Comparison of ENCODE assay signal across 8 cellular contexts in the genomic region with DNA sequence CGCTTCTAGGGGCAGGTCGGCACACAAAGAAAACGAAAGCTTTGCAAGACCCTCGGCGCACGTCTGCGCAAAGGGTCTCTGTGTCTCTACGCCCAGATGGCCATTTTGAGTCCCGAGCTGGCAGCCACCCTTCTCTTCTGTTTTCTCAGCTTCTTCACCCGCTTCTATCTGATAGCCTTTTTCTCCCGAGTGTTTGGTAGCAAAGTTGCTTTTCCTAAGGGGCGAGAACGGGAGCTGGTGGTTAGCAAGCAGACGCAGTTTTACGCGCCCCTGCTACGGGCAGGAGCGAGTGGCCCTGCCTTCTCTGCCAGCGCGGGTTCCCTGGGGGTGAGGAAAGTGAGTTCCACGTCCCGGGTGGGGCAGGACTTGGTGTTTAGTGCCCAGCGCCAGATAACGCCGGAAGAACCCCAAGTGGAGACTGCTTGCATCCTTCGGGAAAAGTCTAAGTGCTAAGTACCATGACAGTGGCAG. TPM values are rescaled to one million over a fixed set of nuclear protein-coding genes. Genes with fewer than 3 reads are reported as not detected.
DNase-seq lines count a peak whose midpoint lies in the region; ATAC-seq and TF ChIP-seq lines count a peak whose summit lies in the region.

No MANE protein-coding gene starts in this region.

- H3K36me3 ChIP-seq in mucosa of descending colon (ENCODE audit: low read depth) (no peaks in the 10 kb centered on the region), WERI-Rb-1 (no peaks in the 10 kb centered on the region)

- peak; percentile 49 for TF ChIP-seq POLR2A in GM19193 (IDR thresholded peaks at IDR 0.05; ENCODE audit: extremely low read depth, insufficient read depth, insufficient read length)

- intact Hi-C loops in mucosa of descending colon (cut with DNase I, micrococcal nuclease), result no loop called here

- no peak for TF ChIP-seq CTCF in coronary artery (IDR thresholded peaks at IDR 0.05)
- no peak for TF ChIP-seq CTCF in mucosa of descending colon (IDR thresholded peaks at IDR 0.05)
- no peak for TF ChIP-seq CTCF in WERI-Rb-1 (IDR thresholded peaks at IDR 0.05; ENCODE audit: low read depth, low read length)

- DNase-seq in A172 (ENCODE audit: low spot score) (peak; percentile 46), RPMI7951 (ENCODE audit: low read depth) (peak; percentile 38), coronary artery (ENCODE audit: low spot score) (no peak), mucosa of descending colon (peak in 2 of 3 donors; percentile 26 to 59), WERI-Rb-1 (no peak)

- no peak for ATAC-seq in mucosa of descending colon
- ATAC-seq in HG03460 (IDR thresholded peaks at IDR 0.05; ENCODE audit: unreplicated experiment), result no peak
- ATAC-seq in HG02678 (IDR thresholded peaks at IDR 0.05; ENCODE audit: unreplicated experiment), result no peak

- H3K9me3 ChIP-seq in mucosa of descending colon (no peaks in the 10 kb centered on the region), WERI-Rb-1 (ENCODE audit: severe bottlenecking) (no peaks in the 10 kb centered on the region)

- peaks cover 18% of the 10 kb centered on the region for H3K4me1 ChIP-seq in mucosa of descending colon (ENCODE audit: low read depth)

- no peaks in the 10 kb centered on the region for H3K27me3 ChIP-seq in WERI-Rb-1 (ENCODE audit: insufficient read depth, low read depth, severe bottlenecking)

- H3K4me3 ChIP-seq in coronary artery, result peak overlapping the region; percentile 69
- H3K4me3 ChIP-seq in mucosa of descending colon, result no peak overlapping the region
- no peak overlapping the region for H3K4me3 ChIP-seq in WERI-Rb-1 (ENCODE audit: low read depth, low read length)

- H3K27ac ChIP-seq in coronary artery (no peak overlapping the region), WERI-Rb-1 (no peak overlapping the region)

RNA-seq across cellular contexts. Expression of a gene that starts 2.9 kb away (rescaled TPM):
- 47.8 and 50.7 TPM in 2 replicates for total RNA-seq in A172 (2014; rRNA removed; shearing (Covaris generic))
- total RNA-seq in RPMI7951 (2014; rRNA removed; shearing (Covaris generic)), result 38.3 and 39.7 TPM in 2 replicates
- 10 to 100 TPM; 19.5 to 23.8 (median 20.2) TPM for total RNA-seq in mucosa of descending colon

RNA-seq across cellular contexts. Expression of a gene that starts 8.7 kb away (rescaled TPM):
- not detected in 2 replicates for total RNA-seq in A172 (2014; rRNA removed; shearing (Covaris generic))
- not detected in 2 replicates for total RNA-seq in RPMI7951 (2014; rRNA removed; shearing (Covaris generic))
- 1 to 10 TPM; 2.2 to 8.2 (median 5.3) TPM for total RNA-seq in mucosa of descending colon

Comparison
In these comparisons a context has a peak if more than half of its experiments do, and no peak if none do; other contexts are left out.
1. DNase-seq: peak in A172 (single experiment), RPMI7951 (single experiment) and mucosa of descending colon (2 of 3); none in coronary artery (single experiment) and WERI-Rb-1 (single experiment).